In genomic region chr2:98486374-98486981, GRCh38 we compare ENCODE assay signal across 17 cellular contexts. TPM values are rescaled to one million over a fixed set of nuclear protein-coding genes. Genes with fewer than 3 reads are reported as not detected.
DNase-seq lines count a peak whose midpoint lies in the region; ATAC-seq and TF ChIP-seq lines count a peak whose summit lies in the region.
"Had no signal": no experiment of that assay in that cellular context is flagged by ENCODE, and none has a peak within 500 bp of the region (broad histone marks: within the 10 kb centered on the region; RNA-seq: fewer than 3 reads in every experiment).

No MANE protein-coding gene starts in this region.

- H3K4me2 ChIP-seq in IMR-90 (ENCODE audit: low read depth, low read length) = no peak overlapping the region

- H2AK5ac ChIP-seq in IMR-90 (ENCODE audit: low read depth, low read length) = no peak overlapping the region

- H2AFZ ChIP-seq in IMR-90 (replicated peaks; ENCODE audit: low read length, poor library complexity) = no peak overlapping the region

- H3K27ac ChIP-seq in IMR-90 (ENCODE audit: insufficient read depth, low read length) = no peak overlapping the region
- H3K27ac ChIP-seq: gastrocnemius medialis, HL-60 had no signal

- TF ChIP-seq POLR2A in IMR-90 (IDR thresholded peaks at IDR 0.05; ENCODE audit: low read depth, low read length) = no peak

- POLR2A ChIA-PET in IMR-90 (lab: Charles Lee; ENCODE audit: unreplicated experiment) = no interaction called here

- H3K4me3 Mint-ChIP-seq in activated T-cell treated with anti-CD3 and anti-CD28 coated beads, Interleukin-2, amount 50 U/mL, for 24 hours = no peak overlapping the region
- H3K4me3 Mint-ChIP-seq in central memory CD8-positive, alpha-beta T cell = peak overlapping the region; percentile 5
- H3K4me3 Mint-ChIP-seq in stimulated activated effector memory CD8-positive, alpha-beta T cell treated with anti-CD3 and anti-CD28 coated beads, Interleukin-12 subunit alpha, Interleukin-12 subunit beta, amount 100 ng/mL, for 72 hours = no peak overlapping the region
- H3K4me3 Mint-ChIP-seq: HFFc6, memory B cell had no signal

- peaks cover 14% of the 10 kb centered on the region for H3K36me3 Mint-ChIP-seq in activated T-cell treated with anti-CD3 and anti-CD28 coated beads, Interleukin-2, amount 50 U/mL, for 24 hours (ENCODE audit: low read depth)
- H3K36me3 Mint-ChIP-seq in central memory CD8-positive, alpha-beta T cell (ENCODE audit: insufficient read depth) = no peaks in the 10 kb centered on the region
- peaks cover 12% of the 10 kb centered on the region for H3K36me3 Mint-ChIP-seq in stimulated activated effector memory CD8-positive, alpha-beta T cell treated with anti-CD3 and anti-CD28 coated beads, Interleukin-12 subunit alpha, Interleukin-12 subunit beta, amount 100 ng/mL, for 72 hours
- H3K36me3 Mint-ChIP-seq: memory B cell had no signal

- no peak overlapping the region for H3K4ac ChIP-seq in IMR-90 (ENCODE audit: low read depth, low read length)

- no peak overlapping the region for H2BK120ac ChIP-seq in IMR-90 (ENCODE audit: low read depth, low read length)

- H2BK5ac ChIP-seq in IMR-90 (ENCODE audit: low read depth, low read length, poor library complexity, severe bottlenecking) = no peak overlapping the region

- peaks cover 7% of the 10 kb centered on the region; the same call in 1 of the 2 replicates for H3K9me1 ChIP-seq in IMR-90 (ENCODE audit: insufficient read depth, low read length)

- no peaks in the 10 kb centered on the region for H3K36me3 ChIP-seq in IMR-90 (ENCODE audit: control insufficient read depth, insufficient read depth, low read length)
- H3K36me3 ChIP-seq: gastrocnemius medialis had no signal

- in situ Hi-C loops in IMR-90 (cut with MboI; ENCODE audit: low sequenced_read_pairs) = no loop called here

- H3K4me1 Mint-ChIP-seq in activated T-cell treated with anti-CD3 and anti-CD28 coated beads, Interleukin-2, amount 50 U/mL, for 24 hours (ENCODE audit: low read depth) = peaks cover 95% of the 10 kb centered on the region
- H3K4me1 Mint-ChIP-seq in central memory CD8-positive, alpha-beta T cell = peaks cover 96% of the 10 kb centered on the region
- H3K4me1 Mint-ChIP-seq in stimulated activated effector memory CD8-positive, alpha-beta T cell treated with anti-CD3 and anti-CD28 coated beads, Interleukin-12 subunit alpha, Interleukin-12 subunit beta, amount 100 ng/mL, for 72 hours = peaks cover 98% of the 10 kb centered on the region

- H3K9me3 Mint-ChIP-seq in activated T-cell treated with anti-CD3 and anti-CD28 coated beads, Interleukin-2, amount 50 U/mL, for 24 hours = no peaks in the 10 kb centered on the region
- no peaks in the 10 kb centered on the region for H3K9me3 Mint-ChIP-seq in central memory CD8-positive, alpha-beta T cell
- H3K9me3 Mint-ChIP-seq in stimulated activated effector memory CD8-positive, alpha-beta T cell treated with anti-CD3 and anti-CD28 coated beads, Interleukin-12 subunit alpha, Interleukin-12 subunit beta, amount 100 ng/mL, for 72 hours = no peaks in the 10 kb centered on the region
- H3K9me3 Mint-ChIP-seq: HFFc6, memory B cell had no signal

- ATAC-seq in IMR-90 (ENCODE audit: low read depth) = peak; percentile 45
- no peak for ATAC-seq in central memory CD8-positive, alpha-beta T cell (replicated peaks; ENCODE audit: extremely low read depth, poor library complexity, severe bottlenecking)
- ATAC-seq in stimulated activated effector memory CD8-positive, alpha-beta T cell treated with anti-CD3 and anti-CD28 coated beads, Interleukin-12 subunit alpha, Interleukin-12 subunit beta, amount 100 ng/mL, for 72 hours = no peak
- ATAC-seq in GM21528 (IDR thresholded peaks at IDR 0.05; ENCODE audit: low FRiP score, unreplicated experiment) = no peak
- ATAC-seq: gastrocnemius medialis had no signal

- no peak overlapping the region for H3K14ac ChIP-seq in IMR-90 (replicated peaks; ENCODE audit: low read depth, low read length)

- 100% methylated on average over 1 of the region's 5 CpGs; no CpG with 5 or more reads in 1 of the 2 experiments for WGBS in IMR-90 (ENCODE audit: extremely low coverage in 2 of 2, insufficient read length in 1 of 2), 2 experiments

- H3K56ac ChIP-seq in IMR-90 (ENCODE audit: extremely low read depth, insufficient read depth, low read length) = no peak overlapping the region

- H3K79me1 ChIP-seq in IMR-90 (ENCODE audit: low read depth in 1 of 2, low read length in 2 of 2) = peaks cover 44 to 71% of the 10 kb centered on the region in 2 experiments

- dilution Hi-C loops in IMR-90 (cut with HindIII; ENCODE audit: low sequenced_read_pairs, unreplicated experiment) = no loop called here

- no peak for TF ChIP-seq CTCF in IMR-90 (conservative IDR thresholded peaks at IDR 0.05; ENCODE audit: low read depth, low read length)

- H2BK20ac ChIP-seq in IMR-90 (ENCODE audit: low read depth, low read length) = no peak overlapping the region

- no peak for TF ChIP-seq RAD21 in IMR-90 (IDR thresholded peaks at IDR 0.05; ENCODE audit: low read length)

- peaks cover 60% of the 10 kb centered on the region for H4K20me1 ChIP-seq in IMR-90 (ENCODE audit: insufficient read depth, low read length)

- H3K18ac ChIP-seq in IMR-90 (ENCODE audit: low read depth, low read length) = no peak overlapping the region

- no peaks in the 10 kb centered on the region for H3K9me3 ChIP-seq in IMR-90 (ENCODE audit: control insufficient read depth, insufficient read depth, low read length)
- H3K9me3 ChIP-seq: gastrocnemius medialis had no signal

- no TSS peak for BruUV-seq in IMR-90 (replicated peaks; lab: Mats Ljungman, UMichigan)

- no peaks in the 10 kb centered on the region for H3K27me3 Mint-ChIP-seq in activated T-cell treated with anti-CD3 and anti-CD28 coated beads, Interleukin-2, amount 50 U/mL, for 24 hours
- no peaks in the 10 kb centered on the region for H3K27me3 Mint-ChIP-seq in central memory CD8-positive, alpha-beta T cell
- H3K27me3 Mint-ChIP-seq: memory B cell had no signal

- H2AK9ac ChIP-seq in IMR-90 (replicated peaks; ENCODE audit: low read depth, low read length, poor library complexity) = no peak overlapping the region

- no peak overlapping the region for H3K23ac ChIP-seq in IMR-90 (ENCODE audit: low read depth, low read length)

- peak overlapping the region; percentile 17 for H3K27ac Mint-ChIP-seq in activated T-cell treated with anti-CD3 and anti-CD28 coated beads, Interleukin-2, amount 50 U/mL, for 24 hours
- H3K27ac Mint-ChIP-seq in central memory CD8-positive, alpha-beta T cell (ENCODE audit: low read depth) = peak overlapping the region; percentile 58
- peak overlapping the region; percentile 83 for H3K27ac Mint-ChIP-seq in stimulated activated effector memory CD8-positive, alpha-beta T cell treated with anti-CD3 and anti-CD28 coated beads, Interleukin-12 subunit alpha, Interleukin-12 subunit beta, amount 100 ng/mL, for 72 hours
- H3K27ac Mint-ChIP-seq: HFFc6, memory B cell had no signal

- H3K4me1 ChIP-seq in IMR-90 (ENCODE audit: control insufficient read depth, insufficient read depth, low read length) = peaks cover 2% of the 10 kb centered on the region; the same call in 1 of the 2 replicates

- H3K9ac ChIP-seq in IMR-90 (ENCODE audit: low read depth, low read length) = no peak overlapping the region

- H4K5ac ChIP-seq in IMR-90 (ENCODE audit: low read depth, low read length) = no peak overlapping the region

- H3K27me3 ChIP-seq in IMR-90 (ENCODE audit: control insufficient read depth, insufficient read depth, low read length) = no peaks in the 10 kb centered on the region
- H3K27me3 ChIP-seq: gastrocnemius medialis had no signal

- no peak overlapping the region for H2BK15ac ChIP-seq in IMR-90 (ENCODE audit: low read depth, low read length)

- peak; percentile 26 for DNase-seq in activated T-cell treated with anti-CD3 and anti-CD28 coated beads, Interleukin-2, amount 50 U/mL, for 24 hours
- DNase-seq in activated T-cell treated with anti-CD3 and anti-CD28 coated beads for 4 hours (no peak), IMR-90 (no peak), NCI-H2029 (lab: John Stamatoyannopoulos, UW) (no peak), NCI-H2081 treated with DMSO at 0.1 percent for 48 hours (lab: John Stamatoyannopoulos, UW) (no peak)
- DNase-seq in central memory CD8-positive, alpha-beta T cell (ENCODE audit: low spot score in 2 of 2) = no peak
- no peak for DNase-seq in stimulated activated effector memory CD8-positive, alpha-beta T cell treated with anti-CD3 and anti-CD28 coated beads, Interleukin-12 subunit alpha, Interleukin-12 subunit beta, amount 100 ng/mL, for 72 hours (ENCODE audit: low spot score in 2 of 2)
- DNase-seq: activated CD4-positive, alpha-beta T cell treated with anti-CD3 and anti-CD28 coated beads for 1 hour; activated gamma-delta T cell; DMS153; gastrocnemius medialis; HFFc6; NCI-H1694 treated with DMSO at 0.1 percent for 48 hours; small intestine had no signal

- intact Hi-C loops in IMR-90 (cut with micrococcal nuclease) = no loop called here

- H3K4me3 ChIP-seq in IMR-90 (ENCODE audit: insufficient read depth, low read depth, low read length) = no peak overlapping the region
- H3K4me3 ChIP-seq: gastrocnemius medialis had no signal

- no peak overlapping the region for H4K8ac ChIP-seq in IMR-90 (ENCODE audit: low read depth in 2 of 2, low read length in 2 of 2)

- H4K91ac ChIP-seq in IMR-90 (ENCODE audit: insufficient read depth, low read depth, low read length) = no peak overlapping the region

- CTCF ChIA-PET in IMR-90 (lab: Yijun Ruan, JAX) = no interaction called here

TF ChIP-seq in IMR-90, 13 proteins besides CTCF, POLR2A, EP300 and RAD21 (continues in another document):
- TF ChIP-seq ELK1 (IDR thresholded peaks at IDR 0.05; ENCODE audit: borderline replicate concordance, low read depth, low read length) = no peak
- no peak for TF ChIP-seq RFX5 (IDR thresholded peaks at IDR 0.05; ENCODE audit: low read depth, low read length)
- TF ChIP-seq CHD1 (IDR thresholded peaks at IDR 0.05; ENCODE audit: low read depth, low read length) = no peak

RNA-seq across cellular contexts. Expression of gene INPP4A, which starts 41.8 kb away (rescaled TPM):
- total RNA-seq in IMR-90 (2012; rRNA removed) = 22.8 and 27.1 TPM in 2 replicates
- 14.5 and 16.5 TPM in 2 replicates for polyA plus RNA-seq in IMR-90 (2012; rRNA removed)
- polyA plus RNA-seq in IMR-90 (2012; cell fraction: cytosol; rRNA removed) = 7.8 and 12.4 TPM in 2 replicates
- 35.0 and 41.6 TPM in 2 replicates for polyA plus RNA-seq in IMR-90 (2012; cell fraction: nucleus; rRNA removed; ENCODE audit: low replicate concordance)

Comparison
In these comparisons a context has a peak if more than half of its experiments do, and no peak if none do; other contexts are left out.
1. H3K27ac Mint-ChIP-seq: peak in every context shown above with its lines; median percentile 83 in stimulated activated effector memory CD8-positive, alpha-beta T cell treated with anti-CD3 and anti-CD28 coated beads, Interleukin-12 subunit alpha, Interleukin-12 subunit beta, amount 100 ng/mL, for 72 hours; 58 in central memory CD8-positive, alpha-beta T cell; 17 in activated T-cell treated with anti-CD3 and anti-CD28 coated beads, Interleukin-2, amount 50 U/mL, for 24 hours.